Comparison of ENCODE assay signal across 23 cellular contexts in the genomic region with DNA sequence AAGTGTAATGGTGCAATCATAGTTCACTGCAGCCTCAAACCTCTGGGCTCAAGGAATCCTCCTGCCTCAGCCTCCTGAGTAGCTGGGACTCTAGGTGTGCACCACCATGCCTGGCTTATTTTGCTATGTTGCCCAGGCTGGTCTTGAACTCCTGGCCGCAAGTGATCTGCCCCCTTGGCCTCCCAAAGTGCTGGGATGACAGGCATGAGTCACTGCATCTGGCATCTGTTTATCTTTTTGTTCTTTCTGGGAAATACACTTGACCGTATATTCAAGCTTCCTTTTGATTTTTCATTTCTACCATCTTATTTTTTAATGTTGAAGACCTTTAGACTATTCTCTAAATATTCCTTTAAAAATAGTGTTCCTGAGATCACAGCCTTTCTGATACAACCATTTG.
DNase-seq lines count a peak whose midpoint lies in the region; ATAC-seq, FAIRE-seq and TF ChIP-seq lines count a peak whose summit lies in the region.
"Had no signal": no experiment of that assay in that cellular context is flagged by ENCODE, and none has a peak within 500 bp of the region (broad histone marks: within the 10 kb centered on the region; RNA-seq: fewer than 3 reads in every experiment).

No MANE protein-coding gene starts in this region.

- in situ Hi-C loops in IMR-90 (cut with MboI; ENCODE audit: low sequenced_read_pairs) (no loop called here), K562 (cut with MboI) (no loop called here)

- H3K14ac ChIP-seq in IMR-90 (replicated peaks; ENCODE audit: low read depth, low read length) = no peak overlapping the region

- H3K27ac Mint-ChIP-seq in GM23338 = no peak overlapping the region
- H3K27ac Mint-ChIP-seq: CD14-positive monocyte; CD4-positive, alpha-beta T cell; H9 had no signal

- no peaks in the 10 kb centered on the region for H3K36me3 ChIP-seq in IMR-90 (ENCODE audit: control insufficient read depth, insufficient read depth, low read length)
- H3K36me3 ChIP-seq in K562 (ENCODE audit: control insufficient read depth, insufficient read depth, low read length) = no peaks in the 10 kb centered on the region
- no peaks in the 10 kb centered on the region; the same call in 1 of the 2 replicates for H3K36me3 ChIP-seq in GM23338 (ENCODE audit: insufficient read depth)
- H3K36me3 ChIP-seq: BE2C; BLaER1 treated with 17β-estradiol and CSF1 and Interleukin-3, amounts not matched to agents 10 nM and 100 nM had no signal

- H3F3A ChIP-seq in GM23338 (replicated peaks; ENCODE audit: low read depth) = no peaks in the 10 kb centered on the region

- peak overlapping the region; percentile 70; the same call in 1 of the 2 replicates for H3K18ac ChIP-seq in IMR-90 (ENCODE audit: low read depth, low read length)

- no peaks in the 10 kb centered on the region; the same call in 2 of the 3 replicates for H3K4me1 Mint-ChIP-seq in GM23338
- H3K4me1 Mint-ChIP-seq: CD14-positive monocyte; CD8-positive, alpha-beta memory T cell had no signal

- H2BK15ac ChIP-seq in IMR-90 (ENCODE audit: low read depth, low read length) = peak overlapping the region; percentile 81; the same call in 1 of the 3 replicates

- TF ChIP-seq RAD21 in IMR-90 (IDR thresholded peaks at IDR 0.05; ENCODE audit: low read length) = no peak
- TF ChIP-seq RAD21 in K562 (CRISPR knock-in tag; conservative IDR thresholded peaks at IDR 0.05 in 1 of 2, IDR thresholded peaks at IDR 0.05 in 1 of 2) = no peak

- H3K4me2 ChIP-seq in IMR-90 (ENCODE audit: low read depth, low read length) (no peak overlapping the region), K562 (ENCODE audit: insufficient read depth, low read length) (no peak overlapping the region), GM23338 (no peak overlapping the region)
- H3K4me2 ChIP-seq: A549; BLaER1 treated with 17β-estradiol and CSF1 and Interleukin-3, amounts not matched to agents 10 nM and 100 nM had no signal

- WGBS in IMR-90 (ENCODE audit: extremely low coverage in 2 of 2, insufficient read length in 1 of 2), 2 experiments = 40% methylated on average over 1 of the region's 2 CpGs; no CpG with 5 or more reads in 1 of the 2 experiments
- 5% methylated on average over 1 of the region's 2 CpGs for WGBS in K562 (ENCODE audit: insufficient coverage, low coverage, missing lambda C conversion rate)

- no peak overlapping the region for H3K27ac ChIP-seq in IMR-90 (ENCODE audit: insufficient read depth, low read length)
- H3K27ac ChIP-seq in K562 (ENCODE audit: extremely low read depth, low read depth, low read length) = no peak overlapping the region
- no peak overlapping the region for H3K27ac ChIP-seq in GM23338 (ENCODE audit: low read depth)
- H3K27ac ChIP-seq: A549; BLaER1 treated with 17β-estradiol and CSF1 and Interleukin-3, amounts not matched to agents 10 nM and 100 nM; GM23248 had no signal

- H3K23ac ChIP-seq in IMR-90 (ENCODE audit: low read depth, low read length) = no peak overlapping the region

- no peak overlapping the region for H2BK5ac ChIP-seq in IMR-90 (ENCODE audit: low read depth, low read length, poor library complexity, severe bottlenecking)

- no peaks in the 10 kb centered on the region for H3K9me2 ChIP-seq in GM23338 (ENCODE audit: insufficient read depth)

- dilution Hi-C loops in IMR-90 (cut with HindIII; ENCODE audit: low sequenced_read_pairs, unreplicated experiment) = no loop called here

- no peak overlapping the region for H3K4me3 Mint-ChIP-seq in GM23338
- H3K4me3 Mint-ChIP-seq: CD14-positive monocyte; CD4-positive, alpha-beta T cell; CD8-positive, alpha-beta memory T cell; H9 had no signal

- BruUV-seq in IMR-90 (replicated peaks; lab: Mats Ljungman, UMichigan) (no TSS peak), K562 (replicated peaks; lab: Mats Ljungman, UMichigan) (no TSS peak)

- peaks cover 5% of the 10 kb centered on the region; the same call in 1 of the 2 replicates for H3K4me1 ChIP-seq in IMR-90 (ENCODE audit: control insufficient read depth, insufficient read depth, low read length)
- peaks cover 0 to 4% of the 10 kb centered on the region in 2 experiments; a peak in 2 of 5 replicates for H3K4me1 ChIP-seq in K562 (replicated peaks in 1 of 2; ENCODE audit: control insufficient read depth in 2 of 2, insufficient read depth in 2 of 2, low read length in 2 of 2)
- no peaks in the 10 kb centered on the region for H3K4me1 ChIP-seq in GM23338 (ENCODE audit: insufficient read depth)
- H3K4me1 ChIP-seq: BE2C; BLaER1 treated with 17β-estradiol and CSF1 and Interleukin-3, amounts not matched to agents 10 nM and 100 nM had no signal

- H2BK20ac ChIP-seq in IMR-90 (ENCODE audit: low read depth, low read length) = peak overlapping the region; percentile 78

- H3K79me2 ChIP-seq in K562 (ENCODE audit: control insufficient read depth, insufficient read depth, low read length) (no peaks in the 10 kb centered on the region), GM23338 (replicated peaks; ENCODE audit: insufficient read depth) (no peaks in the 10 kb centered on the region)

- H3K9ac ChIP-seq in IMR-90 (ENCODE audit: low read depth, low read length) = no peak overlapping the region
- H3K9ac ChIP-seq in K562 (ENCODE audit: insufficient read depth in 1 of 2, low read depth in 2 of 2, low read length in 2 of 2) = no peak overlapping the region
- H3K9ac ChIP-seq: BLaER1 treated with 17β-estradiol and CSF1 and Interleukin-3, amounts not matched to agents 10 nM and 100 nM; GM23248 had no signal

- no peak overlapping the region for H4K5ac ChIP-seq in IMR-90 (ENCODE audit: low read depth, low read length)

- FAIRE-seq in K562 (lab: Jason Lieb, UNC) = no peak
- FAIRE-seq in D721Med (lab: Jason Lieb, UNC) = no peak
- FAIRE-seq: A549, GM12878, GM19239 had no signal

- H3K9me1 ChIP-seq in IMR-90 (ENCODE audit: insufficient read depth, low read length) (peaks cover 10% of the 10 kb centered on the region), K562 (ENCODE audit: control insufficient read depth, insufficient read depth, low read length) (no peaks in the 10 kb centered on the region)

- H4K8ac ChIP-seq in IMR-90 (ENCODE audit: low read depth in 2 of 2, low read length in 2 of 2) = no peak overlapping the region

- peak overlapping the region; percentile 62; the same call in 1 of the 2 replicates for H2BK120ac ChIP-seq in IMR-90 (ENCODE audit: low read depth, low read length)

- H3K4me3 ChIP-seq in IMR-90 (ENCODE audit: insufficient read depth, low read depth, low read length) = no peak overlapping the region
- H3K4me3 ChIP-seq in K562 = no peak overlapping the region
- H3K4me3 ChIP-seq in GM23338 = no peak overlapping the region
- H3K4me3 ChIP-seq: A549; BLaER1 treated with 17β-estradiol and CSF1 and Interleukin-3, amounts not matched to agents 10 nM and 100 nM; GM12878; GM23248 had no signal

- ATAC-seq in IMR-90 (ENCODE audit: low read depth) (no peak), K562 (no peak), GM23338 (no peak), Right ventricle myocardium superior (ENCODE audit: poor library complexity) (no peak)
- ATAC-seq: A549, GM12878, HCT116 had no signal

- H3K27me3 Mint-ChIP-seq in GM23338 (ENCODE audit: insufficient read depth, low read depth, poor library complexity) = peaks cover 6% of the 10 kb centered on the region
- H3K27me3 Mint-ChIP-seq: CD4-positive, alpha-beta T cell had no signal

- no peak overlapping the region for H2AK9ac ChIP-seq in IMR-90 (replicated peaks; ENCODE audit: low read depth, low read length, poor library complexity)

- H3K9me3 ChIP-seq in IMR-90 (ENCODE audit: control insufficient read depth, insufficient read depth, low read length) = no peaks in the 10 kb centered on the region
- no peaks in the 10 kb centered on the region for H3K9me3 ChIP-seq in K562 (replicated peaks; ENCODE audit: control insufficient read depth, insufficient read depth, low read depth, low read length)
- H3K9me3 ChIP-seq: A549, BE2C had no signal

- peak overlapping the region; percentile 44; the same call in 1 of the 2 replicates for H4K91ac ChIP-seq in IMR-90 (ENCODE audit: insufficient read depth, low read depth, low read length)

- no peak overlapping the region for H3K56ac ChIP-seq in IMR-90 (ENCODE audit: extremely low read depth, insufficient read depth, low read length)

- TF ChIP-seq EP300 in K562 (IDR thresholded peaks at IDR 0.05; ENCODE audit: low read length) = no peak

- TF ChIP-seq CTCF in IMR-90 (conservative IDR thresholded peaks at IDR 0.05; ENCODE audit: low read depth, low read length) = no peak
- TF ChIP-seq CTCF in K562 (IDR thresholded peaks at IDR 0.05 in 2 of 3, conservative IDR thresholded peaks at IDR 0.05 in 1 of 3; ENCODE audit: insufficient read depth in 2 of 3, low read depth in 1 of 3, low read length in 3 of 3) = no peak
- no peak for TF ChIP-seq CTCF in D721Med (IDR thresholded peaks at IDR 0.05; ENCODE audit: insufficient read depth, missing control alignments)
- TF ChIP-seq CTCF in GM23338 (conservative IDR thresholded peaks at IDR 0.05; ENCODE audit: low read depth in 2 of 2) = no peak

- intact Hi-C loops in IMR-90 (cut with micrococcal nuclease) (no loop called here), K562 (cut with micrococcal nuclease) (no loop called here), Right ventricle myocardium superior (cut with DNase I) (no loop called here)

- no peaks in the 10 kb centered on the region for H3K79me1 ChIP-seq in IMR-90 (ENCODE audit: low read depth in 1 of 2, low read length in 2 of 2)

- H2AFZ ChIP-seq in IMR-90 (replicated peaks; ENCODE audit: low read length, poor library complexity) (no peak overlapping the region), K562 (ENCODE audit: low read depth, low read length) (no peak overlapping the region), GM23338 (no peak overlapping the region)
- H2AFZ ChIP-seq: GM23248 had no signal

- peaks cover 4% of the 10 kb centered on the region; the same call in 1 of the 3 replicates for H3K36me3 Mint-ChIP-seq in GM23338 (ENCODE audit: low read depth)
- H3K36me3 Mint-ChIP-seq: CD14-positive monocyte; CD8-positive, alpha-beta memory T cell had no signal

- H3K4ac ChIP-seq in IMR-90 (ENCODE audit: low read depth, low read length) = no peak overlapping the region

- POLR2A ChIA-PET in IMR-90 (lab: Charles Lee; ENCODE audit: unreplicated experiment) = no interaction called here
- POLR2A ChIA-PET in K562 (lab: Yijun Ruan, JAX) = interaction anchor here (0.7 kb wide), 1 partner anchor 289 kb away, joined by 3 read pairs; no protein-coding TSS in a partner anchor

- H3K27me3 ChIP-seq in IMR-90 (ENCODE audit: control insufficient read depth, insufficient read depth, low read length) (no peaks in the 10 kb centered on the region), K562 (ENCODE audit: control insufficient read depth in 2 of 2, insufficient read depth in 2 of 2, low read length in 2 of 2) (no peaks in the 10 kb centered on the region), GM23338 (ENCODE audit: insufficient read depth) (no peaks in the 10 kb centered on the region)
- H3K27me3 ChIP-seq: BE2C; BLaER1 treated with 17β-estradiol and CSF1 and Interleukin-3, amounts not matched to agents 10 nM and 100 nM had no signal

- H4K20me1 ChIP-seq in IMR-90 (ENCODE audit: insufficient read depth, low read length) = no peaks in the 10 kb centered on the region
- no peaks in the 10 kb centered on the region for H4K20me1 ChIP-seq in K562 (replicated peaks; ENCODE audit: control insufficient read depth, insufficient read depth, low read length)
- H4K20me1 ChIP-seq in GM23338 (replicated peaks; ENCODE audit: insufficient read depth) = no peaks in the 10 kb centered on the region
- H4K20me1 ChIP-seq: BLaER1 treated with 17β-estradiol and CSF1 and Interleukin-3, amounts not matched to agents 10 nM and 100 nM had no signal

- no peak overlapping the region for H2AK5ac ChIP-seq in IMR-90 (ENCODE audit: low read depth, low read length)

- DNase-seq in EH (ENCODE audit: low read depth) = peak; percentile 25
- peak; percentile 18 for DNase-seq in IMR-90
- no peak for DNase-seq in K562 (ENCODE audit: extremely low read depth in 1 of 4, low spot score in 3 of 4)
- no peak for DNase-seq in D721Med (ENCODE audit: insufficient read length, low spot score)
- no peak for DNase-seq in GM23338 (ENCODE audit: low spot score)
- DNase-seq in Right ventricle myocardium superior = no peak
- DNase-seq: 8988T; ACHN; AML-193; BE2C; CD4-positive, alpha-beta T cell; CD8-positive, alpha-beta memory T cell; DMS53; DMS79 treated with DMSO at 0.1 percent for 48 hours; GDM1; GM23248; H9 had no signal

- TF ChIP-seq POLR2A in IMR-90 (IDR thresholded peaks at IDR 0.05; ENCODE audit: low read depth, low read length) = no peak
- no peak for TF ChIP-seq POLR2A in K562 (conservative IDR thresholded peaks at IDR 0.05)

- CTCF ChIA-PET in IMR-90 (lab: Yijun Ruan, JAX) = no interaction called here
- CTCF ChIA-PET in K562 (lab: Yijun Ruan, JAX; ENCODE audit: low intra/inter-chr PET ratio) = no interaction called here

- peaks cover 5% of the 10 kb centered on the region for H3K9me3 Mint-ChIP-seq in GM23338
- H3K9me3 Mint-ChIP-seq: CD4-positive, alpha-beta T cell; CD8-positive, alpha-beta memory T cell had no signal

Comparison
In these comparisons a context has a peak if more than half of its experiments do, and no peak if none do; other contexts are left out.
1. DNase-seq: peak in EH (single experiment) and IMR-90 (single experiment); none in K562 (0 of 4), D721Med (single experiment), GM23338 (single experiment) and Right ventricle myocardium superior (single experiment).